In genomic region chr9:91489391-91489899, GRCh38 we compare ENCODE assay signal across 15 cellular contexts.
DNase-seq lines count a peak whose midpoint lies in the region; ATAC-seq, FAIRE-seq and TF ChIP-seq lines count a peak whose summit lies in the region.
"Had no signal": no experiment of that assay in that cellular context is flagged by ENCODE, and none has a peak within 500 bp of the region (broad histone marks: within the 10 kb centered on the region; RNA-seq: fewer than 3 reads in every experiment).

No MANE protein-coding gene starts in this region.

- H3K27ac ChIP-seq in astrocyte (ENCODE audit: low read depth, low read length) (peak overlapping the region; percentile 90), stomach smooth muscle (ENCODE audit: low read length) (peak overlapping the region; percentile 6)

- peak; percentile 28 to 41 for DNase-seq in activated T-cell treated with anti-CD3 and anti-CD28 coated beads, Interleukin-2, amount 50 U/mL, for 72 hours
- no peak for DNase-seq in activated T-cell treated with anti-CD3 and anti-CD28 coated beads, Interleukin-2, amount 50 U/mL, for 1 hour
- DNase-seq in astrocyte (ENCODE audit: low read depth): peak; percentile 93
- peak; percentile 22 to 44 (median 31) for DNase-seq in immature natural killer cell
- no peak for DNase-seq in mesenteric fat pad (ENCODE audit: low spot score)
- DNase-seq in LoVo (ENCODE audit: low spot score): no peak
- DNase-seq: BE2C; DND-41; effector CD4-positive, alpha-beta T cell; MM.1S; NCI-H510A treated with DMSO at 0.1 percent for 48 hours had no signal

- peaks cover 44% of the 10 kb centered on the region for H3K27me3 Mint-ChIP-seq in activated T-cell treated with anti-CD3 and anti-CD28 coated beads, Interleukin-2, amount 50 U/mL, for 72 hours (ENCODE audit: low read depth)
- H3K27me3 Mint-ChIP-seq in astrocyte (ENCODE audit: low read depth, unreplicated experiment) (no peaks in the 10 kb centered on the region), immature natural killer cell (ENCODE audit: low read depth in 3 of 3) (peaks cover 0 to 9% (median 6%) of the 10 kb centered on the region in 3 donors)

- H3K4me3 Mint-ChIP-seq in activated T-cell treated with anti-CD3 and anti-CD28 coated beads, Interleukin-2, amount 50 U/mL, for 72 hours: no peak overlapping the region
- no peak overlapping the region for H3K4me3 Mint-ChIP-seq in astrocyte (ENCODE audit: unreplicated experiment)
- H3K4me3 Mint-ChIP-seq in immature natural killer cell: peak overlapping the region in 1 of 5 donors; percentile 14

- H3K27ac Mint-ChIP-seq in activated T-cell treated with anti-CD3 and anti-CD28 coated beads, Interleukin-2, amount 50 U/mL, for 72 hours: no peak overlapping the region
- peak overlapping the region; percentile 90 for H3K27ac Mint-ChIP-seq in astrocyte (ENCODE audit: unreplicated experiment)
- H3K27ac Mint-ChIP-seq in immature natural killer cell: no peak overlapping the region

- peak overlapping the region; percentile 42 for H2AFZ ChIP-seq in astrocyte (ENCODE audit: low read depth, low read length)

- FAIRE-seq in astrocyte (lab: Jason Lieb, UNC): peak; percentile 94
- FAIRE-seq: RCC 7860 had no signal

- H3K79me2 ChIP-seq in astrocyte (ENCODE audit: insufficient read depth, low read length): no peaks in the 10 kb centered on the region

- no peaks in the 10 kb centered on the region for H3K4me1 Mint-ChIP-seq in activated T-cell treated with anti-CD3 and anti-CD28 coated beads, Interleukin-2, amount 50 U/mL, for 72 hours (ENCODE audit: low read depth)
- H3K4me1 Mint-ChIP-seq in astrocyte (ENCODE audit: low read depth, unreplicated experiment) (peaks cover 33% of the 10 kb centered on the region), immature natural killer cell (peaks cover 8 to 14% of the 10 kb centered on the region in 2 donors)

- H3K9me3 ChIP-seq in astrocyte (ENCODE audit: insufficient read depth, low read depth, low read length) (no peaks in the 10 kb centered on the region), stomach smooth muscle (ENCODE audit: control insufficient read depth in 2 of 2, low read length in 2 of 2) (no peaks in the 10 kb centered on the region)
- H3K9me3 ChIP-seq: BE2C, HAP-1 had no signal

- ATAC-seq in activated T-cell treated with anti-CD3 and anti-CD28 coated beads, Interleukin-2, amount 50 U/mL, for 72 hours (replicated peaks in 1 of 2): peak; percentile 82 to 90
- ATAC-seq in GM21529 (IDR thresholded peaks at IDR 0.05; ENCODE audit: unreplicated experiment): no peak

- no peaks in the 10 kb centered on the region for H4K20me1 ChIP-seq in astrocyte (ENCODE audit: insufficient read depth, low read length)

- peak overlapping the region; percentile 64 for H3K4me2 ChIP-seq in astrocyte (ENCODE audit: low read length)

- H3K9me3 Mint-ChIP-seq in activated T-cell treated with anti-CD3 and anti-CD28 coated beads, Interleukin-2, amount 50 U/mL, for 72 hours: peaks cover 0 to 2% of the 10 kb centered on the region in 2 donors
- H3K9me3 Mint-ChIP-seq in astrocyte (ENCODE audit: unreplicated experiment): peaks cover 5% of the 10 kb centered on the region
- H3K9me3 Mint-ChIP-seq in immature natural killer cell: no peaks in the 10 kb centered on the region

- H3K36me3 Mint-ChIP-seq in activated T-cell treated with anti-CD3 and anti-CD28 coated beads, Interleukin-2, amount 50 U/mL, for 72 hours (ENCODE audit: insufficient read depth in 2 of 2): no peaks in the 10 kb centered on the region
- H3K36me3 Mint-ChIP-seq in astrocyte (ENCODE audit: low read depth, unreplicated experiment) (peaks cover 9% of the 10 kb centered on the region), immature natural killer cell (no peaks in the 10 kb centered on the region)

- no peak for TF ChIP-seq CTCF in astrocyte (IDR thresholded peaks at IDR 0.05; ENCODE audit: insufficient read depth, low read depth, low read length)

- no peaks in the 10 kb centered on the region for H3K27me3 ChIP-seq in astrocyte (ENCODE audit: insufficient read depth, low read length)
- no peaks in the 10 kb centered on the region for H3K27me3 ChIP-seq in stomach smooth muscle (ENCODE audit: control insufficient read depth in 1 of 2, insufficient read depth in 2 of 2, low read length in 2 of 2)
- H3K27me3 ChIP-seq: BE2C had no signal

- H3K4me3 ChIP-seq in astrocyte (ENCODE audit: insufficient read depth, low read depth, low read length) (peak overlapping the region; percentile 22), stomach smooth muscle (ENCODE audit: low read length in 2 of 2) (no peak overlapping the region)
- H3K4me3 ChIP-seq: HAP-1 had no signal

- H3K36me3 ChIP-seq in astrocyte (ENCODE audit: insufficient read depth, low read length) (no peaks in the 10 kb centered on the region), stomach smooth muscle (ENCODE audit: control insufficient read depth in 2 of 2, insufficient read depth in 2 of 2, low read length in 2 of 2) (no peaks in the 10 kb centered on the region)
- H3K36me3 ChIP-seq: BE2C, HAP-1 had no signal

- peak overlapping the region; percentile 75 for H3K9ac ChIP-seq in astrocyte (ENCODE audit: low read length)
- no peak overlapping the region for H3K9ac ChIP-seq in stomach smooth muscle (ENCODE audit: low read length in 2 of 2)

- H3K4me1 ChIP-seq in astrocyte (ENCODE audit: insufficient read depth, low read length): peaks cover 19% of the 10 kb centered on the region
- peaks cover 5% of the 10 kb centered on the region for H3K4me1 ChIP-seq in stomach smooth muscle (ENCODE audit: control insufficient read depth, insufficient read depth, low read length)
- H3K4me1 ChIP-seq: BE2C, HAP-1 had no signal

Comparison
In these comparisons a context has a peak if more than half of its experiments do, and no peak if none do; other contexts are left out.
1. DNase-seq: peak in activated T-cell treated with anti-CD3 and anti-CD28 coated beads, Interleukin-2, amount 50 U/mL, for 72 hours (2 of 2), astrocyte (single experiment) and immature natural killer cell (3 of 3); none in activated T-cell treated with anti-CD3 and anti-CD28 coated beads, Interleukin-2, amount 50 U/mL, for 1 hour (single experiment), mesenteric fat pad (single experiment) and LoVo (single experiment).